In genomic region chr10:53601260-53601875, GRCh38 we compare ENCODE assay signal across 8 cellular contexts.
A peak's percentile ranks its signal among the peaks of the same experiment; 100 is the strongest.
DNase-seq lines count a peak whose midpoint lies in the region; ATAC-seq, FAIRE-seq and TF ChIP-seq lines count a peak whose summit lies in the region.

No MANE protein-coding gene starts in this region.

- H3K27me3 ChIP-seq in WERI-Rb-1 (ENCODE audit: insufficient read depth, low read depth, severe bottlenecking), result no peaks in the 10 kb centered on the region

- H3K9me3 ChIP-seq in WERI-Rb-1 (ENCODE audit: severe bottlenecking), result no peaks in the 10 kb centered on the region

- FAIRE-seq in urothelium cell line (lab: Jason Lieb, UNC), result peak; percentile 67

- H3K4me3 ChIP-seq in WERI-Rb-1 (ENCODE audit: low read depth, low read length), result no peak overlapping the region

- DNase-seq in ELR (ENCODE audit: low read depth) (peak; percentile 52), MV-4-11 (lab: John Stamatoyannopoulos, UW) (peak; percentile 8), WERI-Rb-1 (no peak), inferior parietal cortex (ENCODE audit: extremely low spot score) (peak; percentile 69), urothelium cell line (ENCODE audit: low spot score) (peak; percentile 26), HK-2 (ENCODE audit: unreplicated experiment) (no peak), NCI-H187 treated with DMSO at 0.1 percent for 48 hours (lab: John Stamatoyannopoulos, UW) (no peak)

- no peak overlapping the region for H3K27ac ChIP-seq in WERI-Rb-1

- TF ChIP-seq CTCF in WERI-Rb-1 (IDR thresholded peaks at IDR 0.05; ENCODE audit: low read depth, low read length), result peak; percentile 62

- no peaks in the 10 kb centered on the region for H3K36me3 ChIP-seq in WERI-Rb-1

- ATAC-seq in GM21786 (IDR thresholded peaks at IDR 0.05; ENCODE audit: unreplicated experiment), result peak; percentile 73

Comparison
In these comparisons a context has a peak if more than half of its experiments do, and no peak if none do; other contexts are left out.
1. DNase-seq: peak in ELR (single experiment), MV-4-11 (single experiment), inferior parietal cortex (single experiment) and urothelium cell line (single experiment); none in WERI-Rb-1 (single experiment), HK-2 (single experiment) and NCI-H187 treated with DMSO at 0.1 percent for 48 hours (single experiment).